14 cellular contexts compared by ENCODE assay signal in genomic region chr4:74754218-74754617, GRCh38. TPM values are rescaled to one million over a fixed set of nuclear protein-coding genes. Genes with fewer than 3 reads are reported as not detected.
DNase-seq lines count a peak whose midpoint lies in the region; ATAC-seq, FAIRE-seq and TF ChIP-seq lines count a peak whose summit lies in the region.
"Had no signal": no experiment of that assay in that cellular context is flagged by ENCODE, and none has a peak within 500 bp of the region (broad histone marks: within the 10 kb centered on the region; RNA-seq: fewer than 3 reads in every experiment).

No MANE protein-coding gene starts in this region.

- H3K4me3 ChIP-seq in thyroid gland (replicated peaks in 1 of 3) (no peak overlapping the region), HepG2 (replicated peaks in 1 of 3; ENCODE audit: insufficient read depth in 1 of 3, low read depth in 2 of 3, low read length in 3 of 3) (no peak overlapping the region)
- H3K4me3 ChIP-seq: BLaER1 had no signal

- TF ChIP-seq EP300 in HepG2 (IDR thresholded peaks at IDR 0.05; ENCODE audit: low read depth in 2 of 2, low read length in 2 of 2) (no peak), HepG2 (CRISPR knock-in tag; IDR thresholded peaks at IDR 0.05; ENCODE audit: borderline replicate concordance) (no peak)

- CTCF ChIA-PET in HepG2 (lab: Yijun Ruan, JAX; ENCODE audit: low intra/inter-chr PET ratio, low total read pairs) = no interaction called here

- no peaks in the 10 kb centered on the region for H3K9me3 ChIP-seq in thyroid gland
- no peaks in the 10 kb centered on the region for H3K9me3 ChIP-seq in HepG2 (ENCODE audit: low read length)
- H3K9me3 ChIP-seq: BLaER1 had no signal

- H3K4me3 Mint-ChIP-seq in naive B cell = no peak overlapping the region
- H3K4me3 Mint-ChIP-seq: activated naive CD8-positive, alpha-beta T cell; immature natural killer cell had no signal

- H3K4me2 ChIP-seq in HepG2 (ENCODE audit: low read depth, low read length) = no peak overlapping the region
- H3K4me2 ChIP-seq: BLaER1 had no signal

- DNase-seq in naive B cell (no peak), mucosa of gallbladder (ENCODE audit: low spot score) (no peak), thyroid gland (no peak), HepG2 (ENCODE audit: low spot score) (no peak), DMS79 (lab: John Stamatoyannopoulos, UW) (no peak)
- DNase-seq: EL, foreskin melanocyte, immature natural killer cell, substantia nigra had no signal

- H3K4me1 Mint-ChIP-seq in naive B cell = peaks cover 0 to 2% (median 0%) of the 10 kb centered on the region in 3 donors
- H3K4me1 Mint-ChIP-seq: immature natural killer cell had no signal

- H3K9ac ChIP-seq in HepG2 (ENCODE audit: insufficient read depth, low read depth, low read length) = no peak overlapping the region
- H3K9ac ChIP-seq: BLaER1 had no signal

- H3K27ac ChIP-seq in thyroid gland = no peak overlapping the region
- no peak overlapping the region for H3K27ac ChIP-seq in HepG2 (ENCODE audit: extremely low read length, insufficient read depth, low read length)
- H3K27ac ChIP-seq: BLaER1 had no signal

- H3K4me1 ChIP-seq in thyroid gland (peaks cover 0 to 8% of the 10 kb centered on the region in 2 donors), HepG2 (ENCODE audit: insufficient read depth, low read length) (no peaks in the 10 kb centered on the region)
- H3K4me1 ChIP-seq: BLaER1 had no signal

- no peak for TF ChIP-seq POLR2A in thyroid gland (IDR thresholded peaks at IDR 0.05)
- TF ChIP-seq POLR2A in HepG2 (IDR thresholded peaks at IDR 0.05; ENCODE audit: insufficient read depth in 1 of 2, low read depth in 2 of 2, low read length in 2 of 2) = no peak

- no peak for TF ChIP-seq RAD21 in HepG2 (CRISPR knock-in tag; IDR thresholded peaks at IDR 0.05)

- in situ Hi-C loops in HepG2 (cut with HindIII; ENCODE audit: extremely low pct_ligation_motif_present, low pct_unique_long_range_greater_than_20kb) = no loop called here

- no peak for FAIRE-seq in HepG2 (lab: Jason Lieb, UNC)

- H3K27ac Mint-ChIP-seq in naive B cell = no peak overlapping the region
- H3K27ac Mint-ChIP-seq: activated naive CD8-positive, alpha-beta T cell; immature natural killer cell had no signal

- H3K36me3 ChIP-seq in thyroid gland = no peaks in the 10 kb centered on the region
- H3K36me3 ChIP-seq in HepG2 (replicated peaks in 1 of 2; ENCODE audit: control insufficient read depth in 1 of 2, insufficient read depth in 2 of 2, low read length in 2 of 2) = no peaks in the 10 kb centered on the region
- H3K36me3 ChIP-seq: BLaER1 had no signal

- no peak overlapping the region for H2AFZ ChIP-seq in HepG2 (ENCODE audit: low read length)

- POLR2A ChIA-PET in HepG2 (lab: Yijun Ruan, JAX) = no interaction called here

- H4K20me1 ChIP-seq in HepG2 (ENCODE audit: insufficient read depth, low read length) = no peaks in the 10 kb centered on the region
- H4K20me1 ChIP-seq: BLaER1 had no signal

- H3K27me3 Mint-ChIP-seq in naive B cell = peaks cover 5 to 7% (median 5%) of the 10 kb centered on the region in 3 donors

- H3K36me3 Mint-ChIP-seq in naive B cell = no peaks in the 10 kb centered on the region
- H3K36me3 Mint-ChIP-seq: activated naive CD8-positive, alpha-beta T cell; immature natural killer cell had no signal

- ATAC-seq in GM18870 (IDR thresholded peaks at IDR 0.05; ENCODE audit: unreplicated experiment) (peak; percentile 83), GM21447 (IDR thresholded peaks at IDR 0.05; ENCODE audit: unreplicated experiment) (peak; percentile 80), HG03060 (IDR thresholded peaks at IDR 0.05; ENCODE audit: low read depth, unreplicated experiment) (peak; percentile 69), naive B cell (ENCODE audit: low read depth in 2 of 2) (peak; percentile 65 to 76), HepG2 (no peak)

- no peaks in the 10 kb centered on the region for H3K79me2 ChIP-seq in HepG2 (ENCODE audit: insufficient read depth, low read length)

- BruUV-seq in HepG2 (replicated peaks; lab: Mats Ljungman, UMichigan) = no TSS peak

- no peaks in the 10 kb centered on the region for H3K27me3 ChIP-seq in thyroid gland
- H3K27me3 ChIP-seq in HepG2 (ENCODE audit: control insufficient read depth in 1 of 2, insufficient read depth in 2 of 2, low read length in 2 of 2) = peaks cover 0 to 8% of the 10 kb centered on the region in 2 experiments; a peak in 2 of 5 replicates
- H3K27me3 ChIP-seq: BLaER1 had no signal

- intact Hi-C loops in thyroid gland (cut with DNase I) (no loop called here), HepG2 (cut with micrococcal nuclease; ENCODE audit: unreplicated experiment) (no loop called here)

- no peak for TF ChIP-seq CTCF in thyroid gland (IDR thresholded peaks at IDR 0.05)
- TF ChIP-seq CTCF in HepG2 (CRISPR knock-in tag; IDR thresholded peaks at IDR 0.05) = no peak

- peaks cover 0 to 1% (median 0%) of the 10 kb centered on the region in 7 donors for H3K9me3 Mint-ChIP-seq in naive B cell

TF ChIP-seq in HepG2, 621 proteins besides CTCF, POLR2A, EP300 and RAD21 (continues in another document):
- TF ChIP-seq RBFOX2 (IDR thresholded peaks at IDR 0.05; ENCODE audit: low read depth, low read length) (no peak), ZNF7 (CRISPR knock-in tag; IDR thresholded peaks at IDR 0.05) (no peak), U2AF1 (optimal IDR thresholded peaks at IDR 0.05; ENCODE audit: low read depth, low read length) (no peak), NFAT5 (CRISPR knock-in tag; IDR thresholded peaks at IDR 0.05) (no peak), MYC (CRISPR knock-in tag; IDR thresholded peaks at IDR 0.05; ENCODE audit: borderline replicate concordance) (no peak)

RNA-seq across cellular contexts. Expression of gene BTC, which starts 40.1 kb away (rescaled TPM):
- not detected for polyA plus RNA-seq in naive B cell (ENCODE audit: low read depth in 6 of 6)
- total RNA-seq in mucosa of gallbladder = 10.3 TPM
- total RNA-seq in thyroid gland = 1 to 10 TPM; 6.2 to 7.9 (median 7.6) TPM
- total RNA-seq in HepG2 (2016; rRNA removed; fragmentation: Illumina TruSeq; extraction: Trizol) = not detected in 2 replicates
- not detected in 2 replicates for total RNA-seq in HepG2 (2016; cell fraction: cytosol; rRNA removed; fragmentation: Illumina TruSeq; extraction: Trizol; ENCODE audit: low read depth)
- not detected in 2 replicates for total RNA-seq in HepG2 (2016; cell fraction: insoluble cytoplasmic fraction; rRNA removed; fragmentation: Illumina TruSeq; extraction: Trizol)
- not detected in 2 replicates for total RNA-seq in HepG2 (2016; cell fraction: membrane; rRNA removed; fragmentation: Illumina TruSeq; extraction: Trizol)
- total RNA-seq in HepG2 (2016; cell fraction: nucleus; rRNA removed; fragmentation: Illumina TruSeq; extraction: Trizol) = not detected in 2 replicates
- not detected in 2 replicates for polyA plus RNA-seq in HepG2 (2011; rRNA removed)
- not detected in 2 replicates for polyA plus RNA-seq in HepG2 (2011; cell fraction: cytosol; rRNA removed)
- not detected in 2 replicates for polyA plus RNA-seq in HepG2 (2011; cell fraction: nucleus; rRNA removed)
- not detected in 2 replicates for polyA plus RNA-seq in HepG2 (2012)
- not detected in 2 replicates for polyA plus RNA-seq in HepG2 (2016; cell fraction: cytosol; fragmentation: Illumina TruSeq; extraction: Trizol; ENCODE audit: low read depth)
- not detected in 2 replicates for polyA plus RNA-seq in HepG2 (2016; cell fraction: insoluble cytoplasmic fraction; fragmentation: Illumina TruSeq; extraction: Trizol; ENCODE audit: low read depth)
- polyA plus RNA-seq in HepG2 (2016; cell fraction: membrane; fragmentation: Illumina TruSeq; extraction: Trizol; ENCODE audit: low read depth) = not detected in 2 replicates
- not detected in 2 replicates for polyA plus RNA-seq in HepG2 (2016; cell fraction: nucleus; fragmentation: Illumina TruSeq; extraction: Trizol; ENCODE audit: insufficient read depth, low read depth)
- polyA minus RNA-seq in HepG2 (2011; rRNA and poly(A)+ RNA removed; ENCODE audit: low replicate concordance) = not detected in 2 replicates
- polyA minus RNA-seq in HepG2 (2011; cell fraction: cytosol; rRNA and poly(A)+ RNA removed) = not detected in 2 replicates
- polyA minus RNA-seq in HepG2 (2011; cell fraction: nucleus; rRNA and poly(A)+ RNA removed) = not detected in 2 replicates
- polyA plus RNA-seq: immature natural killer cell had no signal
